8 cellular contexts compared by ENCODE assay signal in the genomic region with DNA sequence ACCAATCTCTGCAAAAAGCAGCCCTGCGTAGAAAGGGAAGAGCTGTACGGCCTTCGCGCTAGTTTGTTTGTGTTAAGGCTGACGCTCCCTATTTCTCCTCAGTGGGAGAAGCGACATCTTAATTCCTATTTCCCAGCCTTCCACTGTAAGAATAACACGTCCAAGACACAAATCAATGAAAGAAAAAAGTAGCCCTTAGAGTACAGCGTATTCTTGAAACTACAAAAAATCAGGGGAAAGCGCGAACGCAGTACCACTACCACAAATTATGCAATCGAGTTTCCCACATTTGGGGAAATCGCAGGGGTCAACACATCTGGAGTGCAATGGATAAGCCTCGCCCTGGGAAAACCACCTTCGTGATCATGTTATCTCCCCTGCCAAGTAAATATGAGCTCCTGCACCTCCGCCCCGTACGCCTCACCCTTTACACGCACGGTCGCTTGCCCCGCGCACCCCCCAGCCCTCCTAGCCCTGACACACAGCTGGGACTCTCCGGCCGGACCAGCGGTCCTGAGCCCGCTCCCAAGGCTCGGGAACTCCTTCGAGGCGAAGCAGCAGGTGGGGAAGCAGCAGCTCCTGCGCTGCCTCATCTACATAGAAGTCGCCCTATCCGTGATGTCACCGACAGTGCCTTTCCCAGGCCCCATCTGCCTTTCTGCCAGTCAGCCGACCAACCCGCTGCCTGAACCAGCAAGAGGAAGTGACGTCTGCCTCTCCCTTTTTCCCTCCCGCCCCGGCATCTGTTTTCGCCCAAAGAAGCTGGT.
A peak's percentile ranks its signal among the peaks of the same experiment; 100 is the strongest.
DNase-seq lines count a peak whose midpoint lies in the region; ATAC-seq and TF ChIP-seq lines count a peak whose summit lies in the region.

No MANE protein-coding gene starts in this region.

- intact Hi-C loops in OCI-LY7 (cut with micrococcal nuclease; ENCODE audit: unreplicated experiment) (no loop called here), esophagus squamous epithelium (cut with DNase I) (no loop called here)

- H3K9me3 ChIP-seq in OCI-LY7 (ENCODE audit: low read length) (0 out of 2 replicates have a peak, but pooled peaks cover 9% of the 10 kb centered on the region), esophagus squamous epithelium (no peaks in the 10 kb centered on the region), muscle layer of colon (ENCODE audit: low read length) (no peaks in the 10 kb centered on the region)

- 9 to 13% methylated on average over 21 to 22 of the region's 40 CpGs for WGBS in esophagus squamous epithelium, 2 donors

- no peaks in the 10 kb centered on the region for H3K27me3 ChIP-seq in esophagus squamous epithelium
- H3K27me3 ChIP-seq in muscle layer of colon (ENCODE audit: control insufficient read depth in 1 of 2, insufficient read depth in 2 of 2, low read length in 2 of 2), result no peaks in the 10 kb centered on the region

- CTCF ChIA-PET in OCI-LY7 (lab: Charles Lee; ENCODE audit: unreplicated experiment), result no interaction called here

- H3K4me2 ChIP-seq in OCI-LY7 (ENCODE audit: low read length), result peak overlapping the region; percentile 62

- TF ChIP-seq CTCF in OCI-LY7 (conservative IDR thresholded peaks at IDR 0.05; ENCODE audit: low read length) (no peak), esophagus squamous epithelium (IDR thresholded peaks at IDR 0.05) (no peak)

- TF ChIP-seq POLR2A in GM10847 (IDR thresholded peaks at IDR 0.05; ENCODE audit: extremely low read depth, insufficient read length) (peak; percentile 43), esophagus squamous epithelium (IDR thresholded peaks at IDR 0.05) (peak in 3 of 4 donors; percentile 41 to 82 (median 67))

- H3K36me3 ChIP-seq in OCI-LY7 (ENCODE audit: insufficient read depth, low read length) (no peaks in the 10 kb centered on the region), esophagus squamous epithelium (no peaks in the 10 kb centered on the region), muscle layer of colon (ENCODE audit: insufficient read depth, low read length) (no peaks in the 10 kb centered on the region)

- no peaks in the 10 kb centered on the region for H3K79me2 ChIP-seq in OCI-LY7 (ENCODE audit: insufficient read depth, low read depth, low read length)

- POLR2A ChIA-PET in OCI-LY7 (lab: Charles Lee), result interaction anchor here (0.8 to 1.0 kb wide), 2 partner anchors 16 to 52 kb away, joined by 3 read pairs; no protein-coding TSS in a partner anchor

- BruUV-seq in OCI-LY7 (replicated peaks; lab: Mats Ljungman, UMichigan), result no TSS peak

- peak overlapping the region; percentile 56 for H3K4me3 ChIP-seq in OCI-LY7 (ENCODE audit: low read depth, low read length, poor library complexity, severe bottlenecking)
- peak overlapping the region; percentile 42 to 70 (median 58) for H3K4me3 ChIP-seq in esophagus squamous epithelium
- H3K4me3 ChIP-seq in muscle layer of colon (ENCODE audit: low read depth in 1 of 2, low read length in 2 of 2), result peak overlapping the region; percentile 69 to 80

- DNase-seq in OCI-LY7 (ENCODE audit: low spot score) (peak; percentile 76), activated T-helper 1 cell treated with Interleukin-2 at 50 U/mL for 16 hours (ENCODE audit: low read depth) (peak; percentile 74), esophagus squamous epithelium (lab: John Stamatoyannopoulos, UW) (peak; percentile 66), NCI-H1694 treated with DMSO at 0.1 percent for 48 hours (lab: John Stamatoyannopoulos, UW) (no peak)
- peak; percentile 54 to 82 for DNase-seq in stimulated activated CD8-positive, alpha-beta memory T cell treated with anti-CD3 and anti-CD28 coated beads, Interleukin-4, amount 100 ng/mL, for 4 hours (ENCODE audit: low read depth in 2 of 2, low spot score in 1 of 2)

- ATAC-seq in HG03095 (IDR thresholded peaks at IDR 0.05; ENCODE audit: unreplicated experiment), result peak; percentile 59

- H3K4me1 ChIP-seq in OCI-LY7 (ENCODE audit: insufficient read depth, low read length, poor library complexity, severe bottlenecking) (peaks cover 35% of the 10 kb centered on the region), esophagus squamous epithelium (peaks cover 0 to 7% (median 0%) of the 10 kb centered on the region in 3 donors), muscle layer of colon (ENCODE audit: insufficient read depth, low read length) (peaks cover 5% of the 10 kb centered on the region)

- H4K20me1 ChIP-seq in OCI-LY7 (ENCODE audit: insufficient read depth, low read length), result no peaks in the 10 kb centered on the region

- peak overlapping the region; percentile 96 for H2AFZ ChIP-seq in OCI-LY7 (ENCODE audit: low read length)

- peak overlapping the region; percentile 17 for H3K27ac ChIP-seq in OCI-LY7 (ENCODE audit: low read depth, low read length, poor library complexity, severe bottlenecking)
- peak overlapping the region; percentile 89 to 91 (median 90) for H3K27ac ChIP-seq in esophagus squamous epithelium
- H3K27ac ChIP-seq in muscle layer of colon (ENCODE audit: low read depth, low read length), result peak overlapping the region; percentile 61

- no peaks in the 10 kb centered on the region for H3K9me2 ChIP-seq in OCI-LY7 (ENCODE audit: insufficient read depth, low read length)

- peak overlapping the region; percentile 59 for H3K9ac ChIP-seq in muscle layer of colon (ENCODE audit: low read length)

Comparison
In these comparisons a context has a peak if more than half of its experiments do, and no peak if none do; other contexts are left out.
1. H3K27ac ChIP-seq: peak in every context shown above with its lines; median percentile 90 in esophagus squamous epithelium; 61 in muscle layer of colon; 17 in OCI-LY7.